ENCODE assay signal across 10 cellular contexts in the genomic region with DNA sequence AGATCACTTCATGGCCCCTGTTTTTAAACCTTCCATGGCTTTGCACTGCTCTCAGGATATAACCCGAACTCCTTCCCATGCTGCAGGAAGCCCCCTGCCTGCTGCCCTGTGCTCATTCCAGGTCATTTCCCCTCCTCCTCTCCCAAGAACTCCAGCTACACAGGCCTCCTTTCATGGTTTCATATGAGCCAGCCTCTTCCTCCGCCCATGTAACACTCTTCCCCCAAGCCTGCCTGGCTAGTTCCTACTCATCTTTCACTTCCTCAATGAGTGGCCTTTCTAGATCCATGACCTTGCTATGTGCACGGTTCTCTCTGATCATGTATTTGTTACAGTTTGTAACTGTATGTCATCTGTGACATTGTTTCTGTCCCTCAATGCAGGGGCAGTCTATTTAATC. TPM values are rescaled to one million over a fixed set of nuclear protein-coding genes. Genes with fewer than 3 reads are reported as not detected.
DNase-seq lines count a peak whose midpoint lies in the region; ATAC-seq lines count a peak whose summit lies in the region.
"Had no signal": no experiment of that assay in that cellular context is flagged by ENCODE, and none has a peak within 500 bp of the region (broad histone marks: within the 10 kb centered on the region; RNA-seq: fewer than 3 reads in every experiment).

No MANE protein-coding gene starts in this region.

- H3K27ac Mint-ChIP-seq in naive B cell: peak overlapping the region; percentile 61 to 98 (median 94)

- DNase-seq in NOMO-1 treated with dmso at 0.1 percent for 144 hours (lab: John Stamatoyannopoulos, UW; ENCODE audit: unreplicated experiment): peak; percentile 88
- DNase-seq in naive B cell: peak; percentile 63
- DNase-seq in H4 (ENCODE audit: low spot score): no peak
- DNase-seq in T-helper 2 cell: no peak
- DNase-seq in iPS-NIHi11 (ENCODE audit: low spot score): no peak

- ATAC-seq in GM19023 (IDR thresholded peaks at IDR 0.05; ENCODE audit: unreplicated experiment) (peak; percentile 41), HG02763 (IDR thresholded peaks at IDR 0.05; ENCODE audit: unreplicated experiment) (peak; percentile 44), naive B cell (ENCODE audit: low read depth in 2 of 2) (peak; percentile 50 to 55), HG03457 (IDR thresholded peaks at IDR 0.05; ENCODE audit: unreplicated experiment) (no peak)

- peak overlapping the region in 7 of 8 donors; percentile 48 to 91 (median 67) for H3K4me3 Mint-ChIP-seq in naive B cell

- H3K36me3 Mint-ChIP-seq in naive B cell: no peaks in the 10 kb centered on the region

- peaks cover 49 to 60% (median 54%) of the 10 kb centered on the region in 3 donors for H3K4me1 Mint-ChIP-seq in naive B cell

- H3K9me3 Mint-ChIP-seq in naive B cell: peaks cover 0 to 5% (median 0%) of the 10 kb centered on the region in 7 donors

- no peaks in the 10 kb centered on the region for H3K27me3 Mint-ChIP-seq in naive B cell

RNA-seq across cellular contexts. Expression of a gene that starts 3.1 kb away (rescaled TPM):
- 10 to 100 TPM in 1 of 6 donors, 1 to 10 TPM in 4, not detected in 1; 5.6 to 11.0 (median 6.3) TPM for polyA plus RNA-seq in naive B cell (ENCODE audit: low read depth in 6 of 6)
- total RNA-seq in H4 (2014; rRNA removed; shearing (Covaris generic)): 4.1 and 10.2 TPM in 2 replicates
- total RNA-seq: endothelial cell of umbilical vein had no signal

RNA-seq across cellular contexts. Expression of a gene that starts 42.2 kb away (rescaled TPM):
- polyA plus RNA-seq in naive B cell (ENCODE audit: low read depth in 6 of 6): 100 to 1,000 TPM; 286 to 573 (median 376) TPM
- 118 and 158 TPM in 2 replicates for total RNA-seq in H4 (2014; rRNA removed; shearing (Covaris generic))

RNA-seq across cellular contexts. Expression of a gene that starts 59.8 kb away (rescaled TPM):
- not detected for polyA plus RNA-seq in naive B cell (ENCODE audit: low read depth in 6 of 6)
- not detected in 2 replicates for total RNA-seq in H4 (2014; rRNA removed; shearing (Covaris generic))
- total RNA-seq: endothelial cell of umbilical vein, pulmonary artery endothelial cell had no signal
- polyA plus RNA-seq: endothelial cell of umbilical vein had no signal

Comparison
In these comparisons a context has a peak if more than half of its experiments do, and no peak if none do; other contexts are left out.
1. DNase-seq: peak in NOMO-1 treated with dmso at 0.1 percent for 144 hours (single experiment) and naive B cell (single experiment); none in H4 (single experiment), T-helper 2 cell (0 of 5) and iPS-NIHi11 (single experiment).